28 cellular contexts compared by ENCODE assay signal in genomic region chr13:29190298-29190697, GRCh38.
"Had no signal": no experiment of that assay in that cellular context is flagged by ENCODE, and none has a peak within 500 bp of the region (broad histone marks: within the 10 kb centered on the region; RNA-seq: fewer than 3 reads in every experiment).

No MANE protein-coding gene starts in this region.

- H3K36me3 Mint-ChIP-seq: stimulated activated effector memory CD8-positive, alpha-beta T cell treated with anti-CD3 and anti-CD28 coated beads, Interleukin-12 subunit alpha, Interleukin-12 subunit beta, amount 100 ng/mL, for 72 hours; stimulated activated memory B cell treated with anti-CD40 and anti-IgM and Interleukin-4, amounts not matched to agents 10 μg/mL and 1 μg/mL and 100 μg/mL, for 72 hours; type B pancreatic cell had no signal

- H3K4me3 ChIP-seq: stomach, suprapubic skin, testis, thoracic aorta, thyroid gland, tibial artery, tibial nerve, transverse colon, upper lobe of left lung, upper lobe of right lung, uterus, vagina had no signal

- H3K27ac ChIP-seq: stomach, suprapubic skin, testis, thoracic aorta, thyroid gland, tibial artery, tibial nerve, transverse colon, upper lobe of left lung, upper lobe of right lung, uterus, vagina had no signal

- H3K27me3 Mint-ChIP-seq: stimulated activated memory B cell treated with anti-CD40 and anti-IgM and Interleukin-4, amounts not matched to agents 10 μg/mL and 1 μg/mL and 100 μg/mL, for 72 hours; stimulated activated naive CD8-positive, alpha-beta T cell treated with anti-CD3 and anti-CD28 coated beads, Interleukin-15, amount 100 ng/mL, for 72 hours; stimulated activated naive CD8-positive, alpha-beta T cell treated with anti-CD3 and anti-CD28 coated beads, Interleukin-15, Interleukin-2, amounts not matched to agents 100 ng/mL and 50 ng/mL, for 24 hours; type B pancreatic cell had no signal

- H3K4me1 Mint-ChIP-seq: stimulated activated effector memory CD8-positive, alpha-beta T cell treated with anti-CD3 and anti-CD28 coated beads, Interleukin-12 subunit alpha, Interleukin-12 subunit beta, amount 100 ng/mL, for 72 hours; stimulated activated naive B cell treated with anti-CD40 and anti-IgM and Interleukin-4, amounts not matched to agents 10 μg/mL and 1 μg/mL and 100 μg/mL, for 72 hours; stimulated activated naive CD8-positive, alpha-beta T cell treated with anti-CD3 and anti-CD28 coated beads, Interleukin-15, amount 100 ng/mL, for 72 hours had no signal

- H3K9me3 ChIP-seq: testis, thoracic aorta, thyroid gland, upper lobe of right lung, vagina had no signal

- DNase-seq: stimulated activated CD4-positive, alpha-beta T cell treated with anti-CD3 and anti-CD28 coated beads, Interleukin-2, amount 100 ng/mL, for 48 hours; stimulated activated CD4-positive, alpha-beta T cell treated with anti-CD3 and anti-CD28 coated beads, Interleukin-4, amount 100 ng/mL, for 1 hour; stimulated activated CD4-positive, alpha-beta T cell treated with anti-CD3 and anti-CD28 coated beads, Interleukin-4, amount 100 ng/mL, for 24 hours; stimulated activated CD4-positive, alpha-beta T cell treated with anti-CD3 and anti-CD28 coated beads, Interleukin-4, amount 100 ng/mL, for 4 hours; stimulated activated CD8-positive, alpha-beta memory T cell treated with anti-CD3 and anti-CD28 coated beads, Interleukin-4, amount 100 ng/mL, for 48 hours; stimulated activated naive B cell treated with anti-CD40 and anti-IgM and Interleukin-4, amounts not matched to agents 10 μg/mL and 1 μg/mL and 100 μg/mL, for 72 hours; stimulated activated naive CD4-positive, alpha-beta T cell; stimulated activated naive CD4-positive, alpha-beta T cell treated with Interleukin-2 at 50 U/mL for 16 hours; stimulated activated naive CD8-positive, alpha-beta T cell treated with anti-CD3 and anti-CD28 coated beads, Interleukin-15, amount 100 ng/mL, for 72 hours; stimulated activated naive CD8-positive, alpha-beta T cell treated with anti-CD3 and anti-CD28 coated beads, Interleukin-15, Interleukin-2, amounts not matched to agents 100 U/mL and 50 U/mL, for 24 hours; stomach; substantia nigra; testis; thyroid gland; tibial artery; transverse colon; trophoblast cell; upper lobe of right lung; uterus had no signal

- ATAC-seq: stimulated activated effector memory CD8-positive, alpha-beta T cell treated with anti-CD3 and anti-CD28 coated beads, Interleukin-12 subunit alpha, Interleukin-12 subunit beta, amount 100 ng/mL, for 72 hours; stimulated activated memory B cell treated with anti-CD40 and anti-IgM and Interleukin-4, amounts not matched to agents 10 μg/mL and 1 μg/mL and 100 μg/mL, for 72 hours; stimulated activated naive B cell treated with anti-CD40 and anti-IgM and Interleukin-4, amounts not matched to agents 10 μg/mL and 1 μg/mL and 100 μg/mL, for 72 hours; stimulated activated naive CD8-positive, alpha-beta T cell treated with anti-CD3 and anti-CD28 coated beads, Interleukin-15, amount 100 ng/mL, for 72 hours; stimulated activated naive CD8-positive, alpha-beta T cell treated with anti-CD3 and anti-CD28 coated beads, Interleukin-15, Interleukin-2, amounts not matched to agents 100 U/mL and 50 U/mL, for 24 hours; upper lobe of right lung had no signal

- H3K4me1 ChIP-seq: stomach, suprapubic skin, testis, thyroid gland, tibial artery, tibial nerve, transverse colon, upper lobe of left lung, upper lobe of right lung, uterus, vagina had no signal

- H3K4me3 Mint-ChIP-seq: stimulated activated effector memory CD8-positive, alpha-beta T cell treated with anti-CD3 and anti-CD28 coated beads, Interleukin-12 subunit alpha, Interleukin-12 subunit beta, amount 100 ng/mL, for 72 hours; stimulated activated memory B cell treated with anti-CD40 and anti-IgM and Interleukin-4, amounts not matched to agents 10 μg/mL and 1 μg/mL and 100 μg/mL, for 72 hours; stimulated activated naive B cell treated with anti-CD40 and anti-IgM and Interleukin-4, amounts not matched to agents 10 μg/mL and 1 μg/mL and 100 μg/mL, for 72 hours; stimulated activated naive CD8-positive, alpha-beta T cell treated with anti-CD3 and anti-CD28 coated beads, Interleukin-15, amount 100 ng/mL, for 72 hours; stimulated activated naive CD8-positive, alpha-beta T cell treated with anti-CD3 and anti-CD28 coated beads, Interleukin-15, Interleukin-2, amounts not matched to agents 100 ng/mL and 50 ng/mL, for 24 hours; type B pancreatic cell had no signal

- H3K36me3 ChIP-seq: stomach, suprapubic skin, thoracic aorta, thyroid gland, tibial artery, tibial nerve, transverse colon, upper lobe of left lung, upper lobe of right lung, uterus, vagina had no signal

- H3K27me3 ChIP-seq: stomach, suprapubic skin, testis, thyroid gland, tibial artery, tibial nerve, transverse colon, upper lobe of left lung, upper lobe of right lung, uterus, vagina had no signal

- H3K27ac Mint-ChIP-seq: stimulated activated effector memory CD8-positive, alpha-beta T cell treated with anti-CD3 and anti-CD28 coated beads, Interleukin-12 subunit alpha, Interleukin-12 subunit beta, amount 100 ng/mL, for 72 hours; stimulated activated memory B cell treated with anti-CD40 and anti-IgM and Interleukin-4, amounts not matched to agents 10 μg/mL and 1 μg/mL and 100 μg/mL, for 72 hours; stimulated activated naive B cell treated with anti-CD40 and anti-IgM and Interleukin-4, amounts not matched to agents 10 μg/mL and 1 μg/mL and 100 μg/mL, for 72 hours; stimulated activated naive CD8-positive, alpha-beta T cell treated with anti-CD3 and anti-CD28 coated beads, Interleukin-15, amount 100 ng/mL, for 72 hours; stimulated activated naive CD8-positive, alpha-beta T cell treated with anti-CD3 and anti-CD28 coated beads, Interleukin-15, Interleukin-2, amounts not matched to agents 100 ng/mL and 50 ng/mL, for 24 hours; type B pancreatic cell had no signal
